ENCODE assay signal across 13 cellular contexts in genomic region chr13:61350351-61350750, GRCh38.
A peak's percentile ranks its signal among the peaks of the same experiment; 100 is the strongest.
DNase-seq lines count a peak whose midpoint lies in the region; ATAC-seq and TF ChIP-seq lines count a peak whose summit lies in the region.
"Had no signal": no experiment of that assay in that cellular context is flagged by ENCODE, and none has a peak within 500 bp of the region (broad histone marks: within the 10 kb centered on the region; RNA-seq: fewer than 3 reads in every experiment).

No MANE protein-coding gene starts in this region.

- peaks cover 1% of the 10 kb centered on the region for H3K4me1 Mint-ChIP-seq in progenitor cell of endocrine pancreas (ENCODE audit: low read depth)
- H3K4me1 Mint-ChIP-seq: B cell had no signal

- peak; percentile 44 for DNase-seq in Caki2 (ENCODE audit: low read depth)
- peak; percentile 5 for DNase-seq in astrocyte of the hippocampus (ENCODE audit: low read depth, low spot score)
- peak; percentile 13 for DNase-seq in glomerular visceral epithelial cell (ENCODE audit: extremely low spot score)
- peak; percentile 76 for DNase-seq in renal cortical epithelial cell (ENCODE audit: low read depth)
- DNase-seq in NCI-H187 (lab: John Stamatoyannopoulos, UW): no peak
- no peak for DNase-seq in progenitor cell of endocrine pancreas (ENCODE audit: low spot score, unreplicated experiment)
- DNase-seq: 8988T; CD8-positive, alpha-beta T cell; COR-L47; GM23248; HCEC 1CT had no signal

- no peak for TF ChIP-seq CTCF in progenitor cell of endocrine pancreas (IDR thresholded peaks at IDR 0.05; ENCODE audit: unreplicated experiment)

- no peaks in the 10 kb centered on the region for H3K9me3 Mint-ChIP-seq in progenitor cell of endocrine pancreas (ENCODE audit: low read depth)

- no peak overlapping the region for H3K4me3 Mint-ChIP-seq in progenitor cell of endocrine pancreas (ENCODE audit: low read depth)
- H3K4me3 Mint-ChIP-seq: B cell; CD8-positive, alpha-beta T cell had no signal

- no peak for ATAC-seq in HG03565 (IDR thresholded peaks at IDR 0.05; ENCODE audit: unreplicated experiment)
- ATAC-seq: CD8-positive, alpha-beta T cell had no signal

- in situ Hi-C loops in Caki2 (cut with HindIII; ENCODE audit: low pct_unique_long_range_greater_than_20kb, low sequenced_read_pairs): no loop called here

- H3K36me3 Mint-ChIP-seq in progenitor cell of endocrine pancreas (ENCODE audit: insufficient read depth): no peaks in the 10 kb centered on the region
- H3K36me3 Mint-ChIP-seq: CD8-positive, alpha-beta T cell had no signal

- no peaks in the 10 kb centered on the region for H3K27me3 Mint-ChIP-seq in progenitor cell of endocrine pancreas
- H3K27me3 Mint-ChIP-seq: B cell had no signal

- H3K27ac Mint-ChIP-seq in progenitor cell of endocrine pancreas: no peak overlapping the region
- H3K27ac Mint-ChIP-seq: B cell; CD8-positive, alpha-beta T cell had no signal

Comparison
In these comparisons a context has a peak if more than half of its experiments do, and no peak if none do; other contexts are left out.
1. DNase-seq: peak in Caki2 (single experiment), astrocyte of the hippocampus (single experiment), glomerular visceral epithelial cell (single experiment) and renal cortical epithelial cell (single experiment); none in NCI-H187 (0 of 2) and progenitor cell of endocrine pancreas (single experiment).